ENCODE assay signal across 11 cellular contexts in the genomic region with DNA sequence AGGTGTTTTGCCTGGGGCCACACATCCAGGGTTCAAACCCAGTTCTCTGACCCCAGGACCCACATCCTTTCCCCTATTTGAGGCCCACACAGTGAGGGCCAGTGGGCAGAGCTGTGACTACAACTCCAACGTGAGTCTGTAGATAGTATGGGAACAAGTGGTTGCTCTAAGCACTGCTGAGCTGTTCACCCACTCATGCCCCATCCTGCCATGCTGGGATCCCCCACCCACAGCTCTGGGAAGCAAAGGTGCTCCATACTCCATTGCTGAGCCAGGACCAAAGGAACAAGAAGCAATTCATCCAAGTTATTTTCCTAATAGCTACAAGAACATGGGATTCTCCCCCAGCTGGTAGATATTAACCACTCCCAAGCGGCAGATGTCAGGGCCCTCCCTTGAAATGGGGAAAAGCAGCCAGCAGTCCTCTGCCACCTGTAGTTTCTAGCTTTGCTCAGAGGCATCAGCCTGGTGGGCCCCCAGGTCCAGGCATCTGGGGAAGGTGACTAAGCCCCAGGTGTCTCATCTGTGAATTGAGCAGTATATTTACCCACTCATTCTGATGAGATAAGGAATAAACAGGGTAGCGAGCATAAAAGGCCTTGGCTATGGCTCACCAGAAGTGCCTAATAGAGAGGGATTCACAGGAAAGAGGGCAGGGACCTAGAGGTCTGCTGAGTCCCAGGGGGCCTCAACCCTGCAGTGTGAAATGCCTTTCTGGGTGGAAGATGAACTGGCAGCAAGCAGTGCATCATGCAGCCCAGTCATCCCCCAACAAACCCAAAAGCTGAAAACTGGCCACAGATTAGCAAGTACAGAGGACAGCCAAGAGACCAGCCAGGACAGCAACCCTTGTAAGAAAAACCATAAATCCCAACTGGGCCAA. TPM values are rescaled to one million over a fixed set of nuclear protein-coding genes. Genes with fewer than 3 reads are reported as not detected.
DNase-seq lines count a peak whose midpoint lies in the region; ATAC-seq and TF ChIP-seq lines count a peak whose summit lies in the region.
"Had no signal": no experiment of that assay in that cellular context is flagged by ENCODE, and none has a peak within 500 bp of the region (broad histone marks: within the 10 kb centered on the region; RNA-seq: fewer than 3 reads in every experiment).

No MANE protein-coding gene starts in this region.

- no peaks in the 10 kb centered on the region for H3K27me3 Mint-ChIP-seq in activated B cell treated with CpG ODN at 0.5 μM for 24 hours

- no peaks in the 10 kb centered on the region for H3K79me2 ChIP-seq in MM.1S (ENCODE audit: low read length)

- no peaks in the 10 kb centered on the region for H3K36me3 Mint-ChIP-seq in activated B cell treated with CpG ODN at 0.5 μM for 24 hours (ENCODE audit: low read depth)

- no peaks in the 10 kb centered on the region for H3K9me2 ChIP-seq in MM.1S (replicated peaks; ENCODE audit: insufficient read depth, low read length)

- TF ChIP-seq CTCF in activated B cell treated with CpG ODN at 0.5 μM for 24 hours (IDR thresholded peaks at IDR 0.05), result no peak
- TF ChIP-seq CTCF in MM.1S (IDR thresholded peaks at IDR 0.05; ENCODE audit: low read length), result no peak

- no peak overlapping the region for H2AFZ ChIP-seq in MM.1S (ENCODE audit: low read length)
- H2AFZ ChIP-seq: neural progenitor cell had no signal

- peaks cover 34% of the 10 kb centered on the region for H3K4me1 Mint-ChIP-seq in activated B cell treated with CpG ODN at 0.5 μM for 24 hours

- intact Hi-C loops in Right ventricle myocardium superior (cut with DNase I), result no loop called here
- intact Hi-C loops in cardiac septum (cut with DNase I), result no loop called here
- intact Hi-C loops in activated B cell treated with CpG ODN at 0.5 μM for 24 hours (cut with micrococcal nuclease), result no loop called here
- intact Hi-C loops in aorta (cut with DNase I), result no loop called here

- no peaks in the 10 kb centered on the region for H3F3A ChIP-seq in MM.1S (ENCODE audit: insufficient read depth, low read length)

- H3K4me2 ChIP-seq in MM.1S (ENCODE audit: low read depth, low read length), result no peak overlapping the region
- H3K4me2 ChIP-seq: neural progenitor cell had no signal

- no peak overlapping the region for H3K9ac ChIP-seq in MM.1S (ENCODE audit: low read length)
- H3K9ac ChIP-seq: neural progenitor cell had no signal

- no peak overlapping the region for H3K4me3 ChIP-seq in aorta (ENCODE audit: low read length in 2 of 2)
- no peak overlapping the region for H3K4me3 ChIP-seq in MM.1S (ENCODE audit: low read length)
- H3K4me3 ChIP-seq: neural progenitor cell had no signal

- H3K27ac ChIP-seq in layer of hippocampus (ENCODE audit: low read depth, low read length) (peak overlapping the region; percentile 47), aorta (ENCODE audit: low read depth in 1 of 2, low read length in 2 of 2) (no peak overlapping the region), MM.1S (ENCODE audit: low read length) (no peak overlapping the region)
- H3K27ac ChIP-seq: C4-2B, neural progenitor cell had no signal

- 88 to 89% methylated on average over 3 of the region's 3 CpGs for WGBS in aorta, 2 donors

- H4K20me1 ChIP-seq in MM.1S (ENCODE audit: insufficient read depth, low read length), result no peaks in the 10 kb centered on the region

- H3K4me3 Mint-ChIP-seq in activated B cell treated with CpG ODN at 0.5 μM for 24 hours, result peak overlapping the region; percentile 46
- H3K4me3 Mint-ChIP-seq: neural progenitor cell had no signal

- H3K4me1 ChIP-seq in aorta (ENCODE audit: control insufficient read depth in 1 of 2, insufficient read depth in 2 of 2, low read length in 2 of 2), result no peaks in the 10 kb centered on the region
- no peaks in the 10 kb centered on the region for H3K4me1 ChIP-seq in MM.1S (ENCODE audit: low read length)
- H3K4me1 ChIP-seq: neural progenitor cell had no signal

- peak overlapping the region; percentile 77 for H3K27ac Mint-ChIP-seq in activated B cell treated with CpG ODN at 0.5 μM for 24 hours
- H3K27ac Mint-ChIP-seq: neural progenitor cell had no signal

- H3K36me3 ChIP-seq in aorta (ENCODE audit: control insufficient read depth in 1 of 2, insufficient read depth in 2 of 2, low read length in 1 of 2) (no peaks in the 10 kb centered on the region), MM.1S (replicated peaks; ENCODE audit: insufficient read depth, low read length) (no peaks in the 10 kb centered on the region)
- H3K36me3 ChIP-seq: neural progenitor cell had no signal

- H3K27me3 ChIP-seq in layer of hippocampus (ENCODE audit: control insufficient read depth, insufficient read depth, low read length) (no peaks in the 10 kb centered on the region), aorta (ENCODE audit: control insufficient read depth in 1 of 2, insufficient read depth in 2 of 2, low read length in 1 of 2) (no peaks in the 10 kb centered on the region), MM.1S (replicated peaks; ENCODE audit: insufficient read depth, low read length) (no peaks in the 10 kb centered on the region)
- H3K27me3 ChIP-seq: neural progenitor cell had no signal

- no peak for ATAC-seq in Right ventricle myocardium superior (ENCODE audit: poor library complexity)
- peak; percentile 47 for ATAC-seq in activated B cell treated with CpG ODN at 0.5 μM for 24 hours (ENCODE audit: low read depth)
- peak; percentile 6 for ATAC-seq in aorta (ENCODE audit: low FRiP score)
- no peak for ATAC-seq in HG02571 (IDR thresholded peaks at IDR 0.05; ENCODE audit: unreplicated experiment)

- CTCF ChIA-PET in activated B cell treated with CpG ODN at 0.5 μM for 24 hours (lab: Charles Lee), result interaction anchor here (1.0 to 4.6 kb wide), 5 partner anchors 22 to 179 kb away, joined by 3 to 38 read pairs (median 9); partner anchors contain the start of genes PARP3 and RRP9

- DNase-seq in Right ventricle myocardium superior (peak; percentile 27), cardiac septum (ENCODE audit: low spot score) (no peak), activated B cell treated with CpG ODN at 0.5 μM for 24 hours (no peak), aorta (peak; percentile 43 to 51), MM.1S (no peak), islet precursor cell (no peak)
- DNase-seq: activated gamma-delta T cell had no signal

- POLR2A ChIA-PET in activated B cell treated with CpG ODN at 0.5 μM for 24 hours (lab: Charles Lee), result interaction anchor here (1.1 to 2.1 kb wide), 4 partner anchors 33 to 125 kb away, joined by 4 to 9 read pairs (median 7); partner anchors contain the start of genes DUSP7, POC1A and RPL29

- H3K9me3 ChIP-seq in aorta (ENCODE audit: control insufficient read depth, low read length), result no peaks in the 10 kb centered on the region
- no peaks in the 10 kb centered on the region for H3K9me3 ChIP-seq in MM.1S (replicated peaks; ENCODE audit: insufficient read depth, low read length)

- no peaks in the 10 kb centered on the region for H3K9me3 Mint-ChIP-seq in activated B cell treated with CpG ODN at 0.5 μM for 24 hours
- H3K9me3 Mint-ChIP-seq: neural progenitor cell had no signal

RNA-seq across cellular contexts. Expression of gene POC1A, which starts 33.4 kb away (rescaled TPM):
- total RNA-seq in Right ventricle myocardium superior, result 1.5 TPM
- total RNA-seq in cardiac septum, result 1.5 TPM
- 2.3 and 2.4 TPM in 2 replicates for total RNA-seq in activated B cell treated with CpG ODN at 0.5 μM for 24 hours
- 1 to 10 TPM in 1 of 2 donors, under 1 TPM in 1; 0.91 to 2.1 TPM for total RNA-seq in aorta
- polyA plus RNA-seq in aorta, result 1 to 10 TPM in 1 of 2 donors, under 1 TPM in 1; 0.38 to 1.6 TPM

Comparison
In these comparisons a context has a peak if more than half of its experiments do, and no peak if none do; other contexts are left out.
1. DNase-seq: peak in Right ventricle myocardium superior (single experiment) and aorta (2 of 2); none in cardiac septum (single experiment), activated B cell treated with CpG ODN at 0.5 μM for 24 hours (single experiment), MM.1S (single experiment) and islet precursor cell (single experiment).
2. ATAC-seq: peak in activated B cell treated with CpG ODN at 0.5 μM for 24 hours (single experiment) and aorta (single experiment); none in Right ventricle myocardium superior (single experiment) and HG02571 (single experiment).